In genomic region chr15:70492240-70493177, GRCh38 we compare ENCODE assay signal across 8 cellular contexts.
DNase-seq lines count a peak whose midpoint lies in the region; ATAC-seq and TF ChIP-seq lines count a peak whose summit lies in the region.

No MANE protein-coding gene starts in this region.

- H3K27me3 ChIP-seq in BE2C (no peaks in the 10 kb centered on the region), HL-60 (ENCODE audit: insufficient read depth, poor library complexity, severe bottlenecking) (no peaks in the 10 kb centered on the region)

- H3K9me3 ChIP-seq in BE2C: no peaks in the 10 kb centered on the region

- H3K4me1 Mint-ChIP-seq in T-helper 2 cell treated with Interferon-gamma antibody and Interleukin-4, amounts not matched to agents 5 μg/mL and 100 μg/mL, for 36 hours (ENCODE audit: low read depth): peaks cover 79% of the 10 kb centered on the region

- no peaks in the 10 kb centered on the region for H3K9me3 Mint-ChIP-seq in T-helper 2 cell treated with Interferon-gamma antibody and Interleukin-4, amounts not matched to agents 5 μg/mL and 100 μg/mL, for 36 hours

- H3K27ac ChIP-seq in HL-60 (replicated peaks): peak overlapping the region; percentile 69

- TF ChIP-seq CTCF in BE2C (IDR thresholded peaks at IDR 0.05; ENCODE audit: low read depth, low read length): no peak
- TF ChIP-seq CTCF in HL-60 (IDR thresholded peaks at IDR 0.05; ENCODE audit: insufficient read depth, low read length): no peak
- TF ChIP-seq CTCF in astrocyte of the cerebellum (IDR thresholded peaks at IDR 0.05; ENCODE audit: low read depth, low read length, missing control alignments): no peak

- peak overlapping the region; percentile 82 for H3K4me3 Mint-ChIP-seq in T-helper 2 cell treated with Interferon-gamma antibody and Interleukin-4, amounts not matched to agents 5 μg/mL and 100 μg/mL, for 36 hours

- H3K27me3 Mint-ChIP-seq in T-helper 2 cell treated with Interferon-gamma antibody and Interleukin-4, amounts not matched to agents 5 μg/mL and 100 μg/mL, for 36 hours (ENCODE audit: low read depth): peaks cover 48% of the 10 kb centered on the region

- no peaks in the 10 kb centered on the region for H3K36me3 Mint-ChIP-seq in T-helper 2 cell treated with Interferon-gamma antibody and Interleukin-4, amounts not matched to agents 5 μg/mL and 100 μg/mL, for 36 hours (ENCODE audit: low read depth)

- H3K27ac Mint-ChIP-seq in T-helper 2 cell treated with Interferon-gamma antibody and Interleukin-4, amounts not matched to agents 5 μg/mL and 100 μg/mL, for 36 hours: peak overlapping the region; percentile 90

- ATAC-seq in GM19452 (IDR thresholded peaks at IDR 0.05; ENCODE audit: unreplicated experiment): peak; percentile 55

- H3K4me1 ChIP-seq in BE2C: peaks cover 16% of the 10 kb centered on the region

- DNase-seq in BE2C (peak; percentile 74), HL-60 (ENCODE audit: low read depth in 1 of 2, low spot score in 1 of 2) (peak; percentile 72 to 95), astrocyte of the cerebellum (ENCODE audit: low read depth) (peak; percentile 91), medulla oblongata (ENCODE audit: extremely low spot score) (peak; percentile 61), NCI-H82 treated with DMSO at 0.1 percent for 48 hours (lab: John Stamatoyannopoulos, UW; ENCODE audit: unreplicated experiment) (no peak)
- DNase-seq in T-helper 2 cell treated with Interferon-gamma antibody and Interleukin-4, amounts not matched to agents 5 μg/mL and 100 μg/mL, for 36 hours (ENCODE audit: low spot score): peak; percentile 90
- DNase-seq in stimulated activated CD8-positive, alpha-beta memory T cell treated with anti-CD3 and anti-CD28 coated beads, Interleukin-7, amount 100 ng/mL, for 1 hour (ENCODE audit: low read depth in 2 of 2): peak; percentile 58 to 59

- H3K36me3 ChIP-seq in BE2C: no peaks in the 10 kb centered on the region

- in situ Hi-C loops in astrocyte of the cerebellum (cut with HindIII; ENCODE audit: low sequenced_read_pairs): no loop called here

- H3K4me3 ChIP-seq in BE2C (ENCODE audit: low read depth, low read length): no peak overlapping the region
- H3K4me3 ChIP-seq in HL-60 (replicated peaks; ENCODE audit: insufficient read depth, low read length): no peak overlapping the region
- no peak overlapping the region for H3K4me3 ChIP-seq in astrocyte of the cerebellum (ENCODE audit: low read depth, low read length)
